Comparison of ENCODE assay signal across 9 cellular contexts in the genomic region with DNA sequence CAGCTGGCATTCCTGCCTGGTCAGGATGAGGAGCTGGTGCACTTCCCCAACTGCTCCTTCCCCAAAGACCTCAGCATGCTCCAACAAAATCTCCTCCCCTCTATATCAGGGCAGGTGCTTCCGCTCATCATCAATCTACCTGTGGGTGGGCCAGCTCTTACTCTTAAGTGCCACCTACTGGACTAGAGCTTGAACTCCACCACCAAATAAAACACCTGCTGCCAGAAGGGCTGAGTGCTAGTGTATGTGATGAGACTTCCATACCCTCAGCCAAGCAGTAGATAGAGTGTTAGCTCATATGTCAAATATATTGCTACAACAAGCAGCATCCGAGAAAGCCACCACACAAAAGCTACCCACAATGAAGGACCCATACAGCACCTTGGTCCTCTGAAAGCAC.
A peak's percentile ranks its signal among the peaks of the same experiment; 100 is the strongest.
DNase-seq lines count a peak whose midpoint lies in the region; ATAC-seq and TF ChIP-seq lines count a peak whose summit lies in the region.
"Had no signal": no experiment of that assay in that cellular context is flagged by ENCODE, and none has a peak within 500 bp of the region (broad histone marks: within the 10 kb centered on the region; RNA-seq: fewer than 3 reads in every experiment).

No MANE protein-coding gene starts in this region.

- H3K27me3 Mint-ChIP-seq in GM23338 (ENCODE audit: insufficient read depth, low read depth, poor library complexity): peaks cover 2% of the 10 kb centered on the region

- TF ChIP-seq CTCF in GM23338 (conservative IDR thresholded peaks at IDR 0.05; ENCODE audit: low read depth in 2 of 2) (peak; percentile 65 to 79), WERI-Rb-1 (IDR thresholded peaks at IDR 0.05; ENCODE audit: low read depth, low read length) (peak; percentile 51)

- H3K4me1 Mint-ChIP-seq in GM23338: peaks cover 2% of the 10 kb centered on the region; the same call in 1 of the 3 replicates

- no peak overlapping the region for H3K4me3 Mint-ChIP-seq in GM23338
- H3K4me3 Mint-ChIP-seq: activated T-cell treated with anti-CD3 and anti-CD28 coated beads, Interleukin-2, amount 50 U/mL, for 72 hours had no signal

- H3K27me3 ChIP-seq in GM23338 (ENCODE audit: insufficient read depth) (no peaks in the 10 kb centered on the region), WERI-Rb-1 (ENCODE audit: insufficient read depth, low read depth, severe bottlenecking) (no peaks in the 10 kb centered on the region)

- no peak overlapping the region for H3K27ac ChIP-seq in GM23338 (ENCODE audit: low read depth)
- H3K27ac ChIP-seq in WERI-Rb-1: no peak overlapping the region

- no peak overlapping the region for H2AFZ ChIP-seq in GM23338

- no peaks in the 10 kb centered on the region for H4K20me1 ChIP-seq in GM23338 (replicated peaks; ENCODE audit: insufficient read depth)

- H3K4me1 ChIP-seq in GM23338 (ENCODE audit: insufficient read depth): no peaks in the 10 kb centered on the region

- peaks cover 29% of the 10 kb centered on the region for H3K9me3 Mint-ChIP-seq in GM23338

- no peaks in the 10 kb centered on the region for H3K9me2 ChIP-seq in GM23338 (ENCODE audit: insufficient read depth)

- H3K9me3 ChIP-seq in WERI-Rb-1 (ENCODE audit: severe bottlenecking): peaks cover 6% of the 10 kb centered on the region

- ATAC-seq in GM23338: peak; percentile 79
- peak; percentile 72 for ATAC-seq in left lobe of liver
- ATAC-seq in GM21786 (IDR thresholded peaks at IDR 0.05; ENCODE audit: unreplicated experiment): no peak

- DNase-seq in DMS53 treated with DMSO at 0.1 percent for 48 hours (lab: John Stamatoyannopoulos, UW; ENCODE audit: unreplicated experiment): peak; percentile 22
- DNase-seq in GM23338 (ENCODE audit: low spot score): peak; percentile 62
- peak; percentile 9 for DNase-seq in WERI-Rb-1
- DNase-seq in left lobe of liver (ENCODE audit: low spot score): no peak
- DNase-seq in AG08396 (ENCODE audit: low spot score): no peak
- no peak for DNase-seq in activated naive CD4-positive, alpha-beta T cell treated with Interleukin-2 at 50 U/mL for 16 hours
- DNase-seq: kidney glomerular epithelial cell had no signal

- no peak overlapping the region for H3K4me2 ChIP-seq in GM23338

- H3K36me3 ChIP-seq in GM23338 (ENCODE audit: insufficient read depth) (peaks cover 9% of the 10 kb centered on the region; the same call in 1 of the 2 replicates), WERI-Rb-1 (no peaks in the 10 kb centered on the region)

- no peaks in the 10 kb centered on the region for H3F3A ChIP-seq in GM23338 (replicated peaks; ENCODE audit: low read depth)

- H3K4me3 ChIP-seq in GM23338: no peak overlapping the region
- no peak overlapping the region for H3K4me3 ChIP-seq in WERI-Rb-1 (ENCODE audit: low read depth, low read length)

- no peaks in the 10 kb centered on the region for H3K79me2 ChIP-seq in GM23338 (replicated peaks; ENCODE audit: insufficient read depth)

- no peak overlapping the region for H3K27ac Mint-ChIP-seq in GM23338
- H3K27ac Mint-ChIP-seq: activated T-cell treated with anti-CD3 and anti-CD28 coated beads, Interleukin-2, amount 50 U/mL, for 72 hours had no signal

- peaks cover 18% of the 10 kb centered on the region; the same call in 2 of the 3 replicates for H3K36me3 Mint-ChIP-seq in GM23338 (ENCODE audit: low read depth)

TF ChIP-seq in GM23338, 12 proteins besides CTCF, POLR2A, EP300 and RAD21 (continues in another document):
- TF ChIP-seq POLR2AphosphoS5 (IDR thresholded peaks at IDR 0.05; ENCODE audit: low read depth) (no peak), EZH2phosphoT487 (IDR thresholded peaks at IDR 0.05; ENCODE audit: unreplicated experiment) (no peak), ZNF462 (CRISPR knock-in tag; IDR thresholded peaks at IDR 0.05) (no peak), JUNB (IDR thresholded peaks at IDR 0.05; ENCODE audit: unreplicated experiment) (no peak), NANOG (IDR thresholded peaks at IDR 0.05; ENCODE audit: borderline replicate concordance) (no peak), STAT1 (IDR thresholded peaks at IDR 0.05; ENCODE audit: unreplicated experiment) (no peak), ZNF331 (CRISPR knock-in tag; IDR thresholded peaks at IDR 0.05; ENCODE audit: low read depth) (no peak), EZH2 (IDR thresholded peaks at IDR 0.05; ENCODE audit: low read depth, unreplicated experiment) (no peak), ZNF114 (CRISPR knock-in tag; IDR thresholded peaks at IDR 0.05) (no peak), CREB1 (CRISPR knock-in tag; IDR thresholded peaks at IDR 0.05; ENCODE audit: low read depth) (no peak)
- TF ChIP-seq, protein P1, sequence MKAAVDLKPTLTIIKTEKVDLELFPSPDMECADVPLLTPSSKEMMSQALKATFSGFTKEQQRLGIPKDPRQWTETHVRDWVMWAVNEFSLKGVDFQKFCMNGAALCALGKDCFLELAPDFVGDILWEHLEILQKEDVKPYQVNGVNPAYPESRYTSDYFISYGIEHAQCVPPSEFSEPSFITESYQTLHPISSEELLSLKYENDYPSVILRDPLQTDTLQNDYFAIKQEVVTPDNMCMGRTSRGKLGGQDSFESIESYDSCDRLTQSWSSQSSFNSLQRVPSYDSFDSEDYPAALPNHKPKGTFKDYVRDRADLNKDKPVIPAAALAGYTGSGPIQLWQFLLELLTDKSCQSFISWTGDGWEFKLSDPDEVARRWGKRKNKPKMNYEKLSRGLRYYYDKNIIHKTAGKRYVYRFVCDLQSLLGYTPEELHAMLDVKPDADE (IDR thresholded peaks at IDR 0.05): no peak

Comparison
In these comparisons a context has a peak if more than half of its experiments do, and no peak if none do; other contexts are left out.
1. DNase-seq: peak in DMS53 treated with DMSO at 0.1 percent for 48 hours (single experiment), GM23338 (single experiment) and WERI-Rb-1 (single experiment); none in left lobe of liver (single experiment), AG08396 (single experiment) and activated naive CD4-positive, alpha-beta T cell treated with Interleukin-2 at 50 U/mL for 16 hours (single experiment).